Comparison of ENCODE assay signal across 1 cellular context in genomic region chr4:183783933-183784622, GRCh38.
TF ChIP-seq lines count a peak whose summit lies in the region.

No MANE protein-coding gene starts in this region.

TF ChIP-seq in K562, 482 proteins besides CTCF, POLR2A, EP300 and RAD21 (continued from another document):
- TF ChIP-seq THRB (CRISPR knock-in tag; conservative IDR thresholded peaks at IDR 0.05), result no peak
- no peak for TF ChIP-seq PTTG1 (tag; IDR thresholded peaks at IDR 0.05; ENCODE audit: low read depth)
- TF ChIP-seq RBM34 (IDR thresholded peaks at IDR 0.05; ENCODE audit: borderline replicate concordance, insufficient read depth, low read length), result no peak
TF ChIP-seq in K562: peak in this region for 5.
